26 cellular contexts compared by ENCODE assay signal in genomic region chr14:26855051-26855753, GRCh38.
A peak's percentile ranks its signal among the peaks of the same experiment; 100 is the strongest.
DNase-seq lines count a peak whose midpoint lies in the region; ATAC-seq, FAIRE-seq and TF ChIP-seq lines count a peak whose summit lies in the region.
"Had no signal": no experiment of that assay in that cellular context is flagged by ENCODE, and none has a peak within 500 bp of the region (broad histone marks: within the 10 kb centered on the region; RNA-seq: fewer than 3 reads in every experiment).

No MANE protein-coding gene starts in this region.

- no peaks in the 10 kb centered on the region for H3K9me3 ChIP-seq in uterus
- H3K9me3 ChIP-seq: BE2C, breast epithelium had no signal

- H3K4me1 ChIP-seq in uterus (no peaks in the 10 kb centered on the region), GM23338 (ENCODE audit: insufficient read depth) (no peaks in the 10 kb centered on the region)
- H3K4me1 ChIP-seq: BE2C, breast epithelium had no signal

- H3K9me3 Mint-ChIP-seq in GM23338, result no peaks in the 10 kb centered on the region
- H3K9me3 Mint-ChIP-seq: dendritic cell treated with granulocyte-macrophage colony-stimulating factor and Interleukin-4, amounts not matched to agents 40 ng/mL and 50 ng/mL, for 4 days had no signal

- TF ChIP-seq CTCF in uterus (IDR thresholded peaks at IDR 0.05), result no peak
- TF ChIP-seq CTCF in GM23338 (conservative IDR thresholded peaks at IDR 0.05; ENCODE audit: low read depth in 2 of 2), result no peak

- H3K27ac Mint-ChIP-seq in GM23338, result no peak overlapping the region; the same call in 1 of the 2 replicates
- H3K27ac Mint-ChIP-seq: activated CD4-positive, alpha-beta memory T cell treated with anti-CD3 and anti-CD28 coated beads for 36 hours; dendritic cell treated with granulocyte-macrophage colony-stimulating factor and Interleukin-4, amounts not matched to agents 40 ng/mL and 50 ng/mL, for 4 days; HFFc6; stimulated activated naive CD8-positive, alpha-beta T cell treated with anti-CD3 and anti-CD28 coated beads, Interleukin-15, amount 100 ng/mL, for 72 hours; T-helper 2 cell treated with Interferon-gamma antibody and Interleukin-4, amounts not matched to agents 5 μg/mL and 100 μg/mL, for 36 hours; WTC11 had no signal

- no peak for DNase-seq in Right ventricle myocardium inferior (ENCODE audit: missing footprints)
- no peak for DNase-seq in cardiac septum (ENCODE audit: low spot score)
- DNase-seq in left ventricle myocardium superior, result no peak
- DNase-seq in uterus, result no peak
- DNase-seq in germinal center (ENCODE audit: low spot score), result no peak
- no peak for DNase-seq in GM23338 (ENCODE audit: low spot score)
- DNase-seq: activated CD4-positive, alpha-beta memory T cell treated with anti-CD3 and anti-CD28 coated beads for 36 hours; activated effector memory CD4-positive, alpha-beta T cell treated with Interleukin-2 at 50 U/mL for 16 hours; BE2C; DMS79; foreskin melanocyte; HFFc6; NCI-H1417 treated with DMSO at 0.1 percent for 48 hours; NCI-H524 treated with DMSO at 0.1 percent for 48 hours; stimulated activated CD4-positive, alpha-beta T cell treated with anti-CD3 and anti-CD28 coated beads, Interleukin-12 subunit alpha, Interleukin-12 subunit beta, amount 100 ng/mL, for 4 hours; stimulated activated naive CD8-positive, alpha-beta T cell treated with anti-CD3 and anti-CD28 coated beads, Interleukin-15, amount 100 ng/mL, for 72 hours; trophoblast cell had no signal

- no peaks in the 10 kb centered on the region for H3K36me3 ChIP-seq in uterus
- H3K36me3 ChIP-seq in GM23338 (ENCODE audit: insufficient read depth), result no peaks in the 10 kb centered on the region
- H3K36me3 ChIP-seq: BE2C, breast epithelium had no signal

- H4K20me1 ChIP-seq in GM23338 (replicated peaks; ENCODE audit: insufficient read depth), result no peaks in the 10 kb centered on the region

- no peak overlapping the region for H2AFZ ChIP-seq in GM23338

- peak; percentile 8 for FAIRE-seq in endometrium (lab: Jason Lieb, UNC)
- FAIRE-seq: kidney had no signal

- peak overlapping the region; percentile 30 to 35 for H3K27ac ChIP-seq in uterus
- H3K27ac ChIP-seq in GM23338 (ENCODE audit: low read depth), result no peak overlapping the region
- H3K27ac ChIP-seq: 22Rv1 had no signal

- H3K4me3 ChIP-seq in uterus (no peak overlapping the region), GM23338 (no peak overlapping the region)
- H3K4me3 ChIP-seq: breast epithelium, lung had no signal

- H3F3A ChIP-seq in GM23338 (replicated peaks; ENCODE audit: low read depth), result no peaks in the 10 kb centered on the region

- no peaks in the 10 kb centered on the region for H3K9me2 ChIP-seq in GM23338 (ENCODE audit: insufficient read depth)

- H3K27me3 Mint-ChIP-seq in GM23338 (ENCODE audit: insufficient read depth, low read depth, poor library complexity), result no peaks in the 10 kb centered on the region
- H3K27me3 Mint-ChIP-seq: activated CD4-positive, alpha-beta memory T cell treated with anti-CD3 and anti-CD28 coated beads for 36 hours; dendritic cell treated with granulocyte-macrophage colony-stimulating factor and Interleukin-4, amounts not matched to agents 40 ng/mL and 50 ng/mL, for 4 days; stimulated activated naive CD8-positive, alpha-beta T cell treated with anti-CD3 and anti-CD28 coated beads, Interleukin-15, amount 100 ng/mL, for 72 hours had no signal

- H3K79me2 ChIP-seq in GM23338 (replicated peaks; ENCODE audit: insufficient read depth), result no peaks in the 10 kb centered on the region

- no peaks in the 10 kb centered on the region for H3K4me1 Mint-ChIP-seq in GM23338
- H3K4me1 Mint-ChIP-seq: stimulated activated naive CD8-positive, alpha-beta T cell treated with anti-CD3 and anti-CD28 coated beads, Interleukin-15, amount 100 ng/mL, for 72 hours; WTC11 had no signal

- intact Hi-C loops in Right ventricle myocardium inferior (cut with DNase I), result no loop called here
- intact Hi-C loops in cardiac septum (cut with DNase I), result no loop called here
- intact Hi-C loops in left ventricle myocardium superior (cut with micrococcal nuclease), result no loop called here
- intact Hi-C loops in uterus (cut with DNase I; ENCODE audit: low total_unique reads), result no loop called here

- H3K4me2 ChIP-seq in GM23338, result no peak overlapping the region

- H3K36me3 Mint-ChIP-seq in GM23338 (ENCODE audit: low read depth), result no peaks in the 10 kb centered on the region
- H3K36me3 Mint-ChIP-seq: activated CD4-positive, alpha-beta memory T cell treated with anti-CD3 and anti-CD28 coated beads for 36 hours; WTC11 had no signal

- ATAC-seq in Right ventricle myocardium inferior (peak; percentile 12), left ventricle myocardium superior (peak; percentile 50), GM23338 (no peak), HG03378 (IDR thresholded peaks at IDR 0.05; ENCODE audit: unreplicated experiment) (no peak)
- ATAC-seq: stimulated activated naive CD8-positive, alpha-beta T cell treated with anti-CD3 and anti-CD28 coated beads, Interleukin-15, amount 100 ng/mL, for 72 hours; WTC11 had no signal

- H3K4me3 Mint-ChIP-seq in GM23338, result no peak overlapping the region
- H3K4me3 Mint-ChIP-seq: activated CD4-positive, alpha-beta memory T cell treated with anti-CD3 and anti-CD28 coated beads for 36 hours; dendritic cell treated with granulocyte-macrophage colony-stimulating factor and Interleukin-4, amounts not matched to agents 40 ng/mL and 50 ng/mL, for 4 days; HFFc6; stimulated activated naive CD8-positive, alpha-beta T cell treated with anti-CD3 and anti-CD28 coated beads, Interleukin-15, amount 100 ng/mL, for 72 hours; T-helper 2 cell treated with Interferon-gamma antibody and Interleukin-4, amounts not matched to agents 5 μg/mL and 100 μg/mL, for 36 hours; WTC11 had no signal

- TF ChIP-seq POLR2A in uterus (IDR thresholded peaks at IDR 0.05), result no peak

- H3K27me3 ChIP-seq in uterus (no peaks in the 10 kb centered on the region), GM23338 (ENCODE audit: insufficient read depth) (no peaks in the 10 kb centered on the region)
- H3K27me3 ChIP-seq: BE2C, breast epithelium had no signal

TF ChIP-seq in GM23338, 12 proteins besides CTCF, POLR2A, EP300 and RAD21 (continues in another document):
- TF ChIP-seq ETS1 (IDR thresholded peaks at IDR 0.05) (no peak), CREB1 (CRISPR knock-in tag; IDR thresholded peaks at IDR 0.05; ENCODE audit: low read depth) (no peak), EZH2 (IDR thresholded peaks at IDR 0.05; ENCODE audit: low read depth, unreplicated experiment) (no peak), ZNF114 (CRISPR knock-in tag; IDR thresholded peaks at IDR 0.05) (no peak)

Comparison
In these comparisons a context has a peak if more than half of its experiments do, and no peak if none do; other contexts are left out.
1. ATAC-seq: peak in Right ventricle myocardium inferior (single experiment) and left ventricle myocardium superior (single experiment); none in GM23338 (single experiment) and HG03378 (single experiment).